Comparison of ENCODE assay signal across 22 cellular contexts in the genomic region with DNA sequence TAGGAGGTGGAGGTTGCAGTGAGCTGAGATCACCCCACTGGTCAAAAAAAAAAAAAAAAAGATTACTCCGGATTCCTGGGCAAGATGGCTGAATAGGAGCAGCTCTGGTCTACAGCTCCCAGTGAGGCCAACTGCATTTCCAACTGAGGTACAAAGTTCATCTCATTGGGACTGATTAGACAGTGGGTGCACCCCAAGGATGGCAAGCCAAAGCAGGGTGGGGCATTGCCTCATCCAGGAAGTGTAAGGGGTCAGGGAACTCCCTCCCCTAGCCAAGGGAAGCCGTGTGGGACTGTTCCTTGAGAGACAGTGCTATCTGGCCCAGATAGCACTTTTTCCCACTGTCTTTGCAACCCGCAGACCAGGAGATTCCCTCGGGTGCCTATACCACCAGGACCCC.
DNase-seq lines count a peak whose midpoint lies in the region; FAIRE-seq and TF ChIP-seq lines count a peak whose summit lies in the region.
"Had no signal": no experiment of that assay in that cellular context is flagged by ENCODE, and none has a peak within 500 bp of the region (broad histone marks: within the 10 kb centered on the region; RNA-seq: fewer than 3 reads in every experiment).

No MANE protein-coding gene starts in this region.

- no peak for TF ChIP-seq CTCF in chondrocyte (IDR thresholded peaks at IDR 0.05)

- in situ Hi-C loops in KBM-7 (cut with MboI; ENCODE audit: low pct_unique_long_range_greater_than_20kb, low sequenced_read_pairs): loop anchor here (25.0 kb wide), 1 partner anchor 98 kb away; no protein-coding TSS in a partner anchor

- no peaks in the 10 kb centered on the region for H3K4me1 Mint-ChIP-seq in chondrocyte (ENCODE audit: low read depth)
- H3K4me1 Mint-ChIP-seq: CD4-positive, CD25-positive, alpha-beta regulatory T cell had no signal

- no peak for FAIRE-seq in small intestine (lab: Jason Lieb, UNC)
- FAIRE-seq: D721Med, GM12878, GM18507, H1 had no signal

- H3K36me3 Mint-ChIP-seq in chondrocyte (ENCODE audit: low read depth): peaks cover 7% of the 10 kb centered on the region
- H3K36me3 Mint-ChIP-seq: CD8-positive, alpha-beta T cell had no signal

- peaks cover 15% of the 10 kb centered on the region for H3K27me3 Mint-ChIP-seq in chondrocyte (ENCODE audit: low read depth)

- peaks cover 12% of the 10 kb centered on the region for H3K9me3 Mint-ChIP-seq in chondrocyte (ENCODE audit: low read depth)

- H3K27me3 ChIP-seq in small intestine (ENCODE audit: control insufficient read depth in 2 of 2, insufficient read depth in 2 of 2, low read length in 2 of 2): no peaks in the 10 kb centered on the region
- H3K27me3 ChIP-seq: BLaER1 had no signal

- no peak overlapping the region for H3K27ac ChIP-seq in small intestine (ENCODE audit: low read depth in 1 of 2, low read length in 1 of 2)
- H3K27ac ChIP-seq: BLaER1, C4-2B, GM23248 had no signal

- no peaks in the 10 kb centered on the region for H3K9me3 ChIP-seq in small intestine (ENCODE audit: control insufficient read depth, low read depth)

- no peak overlapping the region for H3K27ac Mint-ChIP-seq in chondrocyte (ENCODE audit: unreplicated experiment)
- H3K27ac Mint-ChIP-seq: CD4-positive, CD25-positive, alpha-beta regulatory T cell; CD8-positive, alpha-beta T cell had no signal

- H3K36me3 ChIP-seq in small intestine (ENCODE audit: control insufficient read depth in 2 of 2, insufficient read depth in 2 of 2, low read length in 2 of 2): no peaks in the 10 kb centered on the region
- H3K36me3 ChIP-seq: BLaER1 had no signal

- 61 to 79% (median 63%) methylated on average over 4 of the region's 4 CpGs for WGBS in small intestine, 3 donors

- H3K4me1 ChIP-seq in small intestine (ENCODE audit: control insufficient read depth in 2 of 2, insufficient read depth in 1 of 2, low read depth in 1 of 2, low read length in 1 of 2): no peaks in the 10 kb centered on the region
- H3K4me1 ChIP-seq: BLaER1, Caco-2 had no signal

- H3K4me3 ChIP-seq in small intestine (ENCODE audit: low read depth in 1 of 2, low read length in 2 of 2): no peak overlapping the region
- H3K4me3 ChIP-seq: BLaER1, GM12878, GM23248 had no signal

- H3K4me3 Mint-ChIP-seq in chondrocyte (ENCODE audit: unreplicated experiment): no peak overlapping the region
- H3K4me3 Mint-ChIP-seq: CD4-positive, CD25-positive, alpha-beta regulatory T cell; CD8-positive, alpha-beta T cell had no signal

- DNase-seq in LoVo (ENCODE audit: low spot score) (peak; percentile 33), mucosa of gallbladder (ENCODE audit: low spot score) (peak; percentile 59), small intestine (peak; percentile 81), GM19240 (ENCODE audit: insufficient read length, low spot score) (no peak), chondrocyte (ENCODE audit: low spot score) (no peak), KBM-7 (no peak)
- DNase-seq: Caco-2; CD4-positive, CD25-positive, alpha-beta regulatory T cell; CD8-positive, alpha-beta T cell; DMS 273 treated with DMSO at 0.1 percent for 48 hours; DMS79; EL; GDM1; GM23248; H7; HCEC 1CT had no signal

Comparison
In these comparisons a context has a peak if more than half of its experiments do, and no peak if none do; other contexts are left out.
1. DNase-seq: peak in LoVo (single experiment), mucosa of gallbladder (single experiment) and small intestine (single experiment); none in GM19240 (single experiment), chondrocyte (single experiment) and KBM-7 (single experiment).